22 cellular contexts compared by ENCODE assay signal in genomic region chr9:13395086-13395485, GRCh38.
DNase-seq lines count a peak whose midpoint lies in the region; ATAC-seq and TF ChIP-seq lines count a peak whose summit lies in the region.
"Had no signal": no experiment of that assay in that cellular context is flagged by ENCODE, and none has a peak within 500 bp of the region (broad histone marks: within the 10 kb centered on the region; RNA-seq: fewer than 3 reads in every experiment).

No MANE protein-coding gene starts in this region.

- TF ChIP-seq CTCF in choroid plexus epithelial cell (conservative IDR thresholded peaks at IDR 0.05; ENCODE audit: low read depth, low read length), result no peak

- H3K4me3 ChIP-seq in choroid plexus epithelial cell (ENCODE audit: low read depth, low read length), result no peak overlapping the region
- H3K4me3 ChIP-seq: BLaER1, SJSA1 had no signal

- ATAC-seq in SK-N-SH treated with all-trans-retinoic acid at 6 μM for 48 hours (peak; percentile 39; the same call in 2 of the 3 replicates), HG02571 (IDR thresholded peaks at IDR 0.05; ENCODE audit: unreplicated experiment) (no peak), HG02970 (IDR thresholded peaks at IDR 0.05; ENCODE audit: low FRiP score, unreplicated experiment) (no peak)
- ATAC-seq: Right ventricle myocardium inferior had no signal

- DNase-seq in choroid plexus epithelial cell (ENCODE audit: low read depth), result peak; percentile 16
- DNase-seq in iris pigment epithelial cell (ENCODE audit: low read depth), result peak; percentile 16
- DNase-seq in superior temporal gyrus (ENCODE audit: extremely low spot score), result peak; percentile 23
- DNase-seq in EL, result no peak
- DNase-seq in activated naive CD4-positive, alpha-beta T cell treated with Interleukin-2 at 50 U/mL for 16 hours, result no peak
- DNase-seq: ACHN; CD4-positive, alpha-beta T cell; COR-L47; DMS79; GOT3; HCEC 1CT; KG1; NCI-H1105; NCI-H2029 treated with DMSO at 0.1 percent for 48 hours; NCI-H345; NCI-H524 treated with DMSO at 0.1 percent for 48 hours had no signal

TF ChIP-seq in SK-N-SH treated with all-trans-retinoic acid at 6 μM for 48 hours, 23 proteins besides CTCF, POLR2A, EP300 and RAD21:
- no peak for TF ChIP-seq PATZ1 (CRISPR knock-in tag; IDR thresholded peaks at IDR 0.05; ENCODE audit: borderline replicate concordance)
- no peak for TF ChIP-seq ARNTL (CRISPR knock-in tag; IDR thresholded peaks at IDR 0.05; ENCODE audit: borderline replicate concordance, low read depth)
- no peak for TF ChIP-seq PPARA (CRISPR knock-in tag; IDR thresholded peaks at IDR 0.05; ENCODE audit: borderline replicate concordance)
- TF ChIP-seq RARB (CRISPR knock-in tag; IDR thresholded peaks at IDR 0.05), result no peak
- no peak for TF ChIP-seq ISL1 (CRISPR knock-in tag; IDR thresholded peaks at IDR 0.05)
- no peak for TF ChIP-seq OSR1 (CRISPR knock-in tag; IDR thresholded peaks at IDR 0.05)
- no peak for TF ChIP-seq CSDC2 (CRISPR knock-in tag; IDR thresholded peaks at IDR 0.05)
- TF ChIP-seq ZNF8 (CRISPR knock-in tag; IDR thresholded peaks at IDR 0.05), result no peak
- TF ChIP-seq ZFP3 (CRISPR knock-in tag; IDR thresholded peaks at IDR 0.05), result no peak
- TF ChIP-seq SNAI2 (CRISPR knock-in tag; IDR thresholded peaks at IDR 0.05), result no peak
- no peak for TF ChIP-seq TOX (CRISPR knock-in tag; IDR thresholded peaks at IDR 0.05; ENCODE audit: borderline replicate concordance)
- TF ChIP-seq ZFP30 (CRISPR knock-in tag; IDR thresholded peaks at IDR 0.05), result no peak
- TF ChIP-seq POU6F1 (CRISPR knock-in tag; IDR thresholded peaks at IDR 0.05; ENCODE audit: borderline replicate concordance, low read depth), result no peak
- no peak for TF ChIP-seq ZNF70 (CRISPR knock-in tag; IDR thresholded peaks at IDR 0.05)
- TF ChIP-seq ESRRG (CRISPR knock-in tag; IDR thresholded peaks at IDR 0.05), result no peak
- TF ChIP-seq TSHZ2 (CRISPR knock-in tag; IDR thresholded peaks at IDR 0.05), result no peak

Comparison
In these comparisons a context has a peak if more than half of its experiments do, and no peak if none do; other contexts are left out.
1. DNase-seq: peak in choroid plexus epithelial cell (single experiment), iris pigment epithelial cell (single experiment) and superior temporal gyrus (single experiment); none in EL (single experiment) and activated naive CD4-positive, alpha-beta T cell treated with Interleukin-2 at 50 U/mL for 16 hours (single experiment).